ENCODE assay signal across 9 cellular contexts in genomic region chr9:33466565-33467495, GRCh38. TPM values are rescaled to one million over a fixed set of nuclear protein-coding genes. Genes with fewer than 3 reads are reported as not detected.
DNase-seq lines count a peak whose midpoint lies in the region; ATAC-seq and TF ChIP-seq lines count a peak whose summit lies in the region.
"Had no signal": no experiment of that assay in that cellular context is flagged by ENCODE, and none has a peak within 500 bp of the region (broad histone marks: within the 10 kb centered on the region; RNA-seq: fewer than 3 reads in every experiment).

No MANE protein-coding gene starts in this region.

- no peak overlapping the region for H4K91ac ChIP-seq in mesenchymal stem cell (ENCODE audit: low read length)

- no peaks in the 10 kb centered on the region for H3K27me3 Mint-ChIP-seq in activated CD4-positive, alpha-beta T cell treated with anti-CD3 and anti-CD28 coated beads, Interleukin-2, amount 10 ng/mL, durations not matched to agents 24 days and 14 days

- H2BK5ac ChIP-seq in mesenchymal stem cell (ENCODE audit: low read depth, low read length, poor library complexity, severe bottlenecking) = no peak overlapping the region

- H3K27ac ChIP-seq in mesenchymal stem cell (ENCODE audit: low read length, poor library complexity, severe bottlenecking) = no peak overlapping the region

- no peaks in the 10 kb centered on the region for H3K4me1 ChIP-seq in mesenchymal stem cell (ENCODE audit: control insufficient read depth, insufficient read depth, low read depth, low read length)

- H3K18ac ChIP-seq in mesenchymal stem cell (ENCODE audit: low read depth in 1 of 2, low read length in 2 of 2) = no peak overlapping the region

- H4K8ac ChIP-seq in mesenchymal stem cell (ENCODE audit: low read length) = no peak overlapping the region

- H2AFZ ChIP-seq in mesenchymal stem cell (ENCODE audit: low read depth, low read length) = no peak overlapping the region

- no peak for ATAC-seq in HG03135 (IDR thresholded peaks at IDR 0.05; ENCODE audit: unreplicated experiment)
- ATAC-seq in GM19455 (IDR thresholded peaks at IDR 0.05; ENCODE audit: unreplicated experiment) = no peak

- H3K9ac ChIP-seq in mesenchymal stem cell (ENCODE audit: low read length) = no peak overlapping the region

- H3K4me2 ChIP-seq in mesenchymal stem cell (ENCODE audit: low read length, poor library complexity, severe bottlenecking) = no peak overlapping the region

- no peak overlapping the region for H2AK5ac ChIP-seq in mesenchymal stem cell (ENCODE audit: low read length, severe bottlenecking)

- H3K27me3 ChIP-seq in mesenchymal stem cell (ENCODE audit: control insufficient read depth in 1 of 2, insufficient read depth in 1 of 2, low read length in 2 of 2) = no peaks in the 10 kb centered on the region

- peak; percentile 98 for TF ChIP-seq CTCF in choroid plexus epithelial cell (conservative IDR thresholded peaks at IDR 0.05; ENCODE audit: low read depth, low read length)

- no peaks in the 10 kb centered on the region for H3K9me3 ChIP-seq in mesenchymal stem cell (ENCODE audit: control insufficient read depth, low read length)

- peaks cover 41% of the 10 kb centered on the region for H3K79me1 ChIP-seq in mesenchymal stem cell (replicated peaks; ENCODE audit: low read length, poor library complexity, severe bottlenecking)

- no peak overlapping the region for H2BK120ac ChIP-seq in mesenchymal stem cell (ENCODE audit: low read depth, low read length)

- H3K4me3 ChIP-seq in choroid plexus epithelial cell (ENCODE audit: low read depth, low read length) (no peak overlapping the region), mesenchymal stem cell (ENCODE audit: insufficient read depth in 1 of 2, low read depth in 1 of 2, low read length in 2 of 2) (no peak overlapping the region)

- H3K36me3 ChIP-seq in mesenchymal stem cell (ENCODE audit: control insufficient read depth in 1 of 2, insufficient read depth in 2 of 2, low read depth in 1 of 2, low read length in 2 of 2) = peaks cover 85 to 96% of the 10 kb centered on the region in 2 experiments

- H3K23ac ChIP-seq in mesenchymal stem cell (ENCODE audit: low read length in 2 of 2) = no peak overlapping the region

- DNase-seq in GM03348 (ENCODE audit: low spot score) = peak; percentile 80
- peak; percentile 19 to 35 for DNase-seq in Kasumi-1 (lab: John Stamatoyannopoulos, UW)
- peak; percentile 94 for DNase-seq in activated CD4-positive, alpha-beta T cell treated with anti-CD3 and anti-CD28 coated beads, Interleukin-2, amount 10 ng/mL, durations not matched to agents 24 days and 14 days
- peak; percentile 63 for DNase-seq in choroid plexus epithelial cell (ENCODE audit: low read depth)
- DNase-seq in mesenchymal stem cell = peak; percentile 37
- peak; percentile 55 to 75 for DNase-seq in stimulated activated CD8-positive, alpha-beta memory T cell treated with anti-CD3 and anti-CD28 coated beads, Interleukin-7, amount 100 ng/mL, for 1 hour (ENCODE audit: low read depth in 2 of 2)

- H3K4ac ChIP-seq in mesenchymal stem cell (ENCODE audit: low read depth in 1 of 2, low read length in 2 of 2) = no peak overlapping the region

- no peak overlapping the region for H3K14ac ChIP-seq in mesenchymal stem cell (ENCODE audit: low read length in 2 of 2)

- 84% methylated on average over 23 of the region's 24 CpGs for WGBS in mesenchymal stem cell

- peaks cover 6% of the 10 kb centered on the region for H3K4me1 Mint-ChIP-seq in activated CD4-positive, alpha-beta T cell treated with anti-CD3 and anti-CD28 coated beads, Interleukin-2, amount 10 ng/mL, durations not matched to agents 24 days and 14 days

- no peak overlapping the region for H3K27ac Mint-ChIP-seq in activated CD4-positive, alpha-beta T cell treated with anti-CD3 and anti-CD28 coated beads, Interleukin-2, amount 10 ng/mL, durations not matched to agents 24 days and 14 days
- H3K27ac Mint-ChIP-seq: T-helper 1 cell treated with Interleukin-12 subunit alpha and Interleukin-12 subunit beta and Interleukin-4 antibody, amounts not matched to agents 30 μg/mL and 1 μg/mL, for 36 hours had no signal

- H3K4me3 Mint-ChIP-seq in activated CD4-positive, alpha-beta T cell treated with anti-CD3 and anti-CD28 coated beads, Interleukin-2, amount 10 ng/mL, durations not matched to agents 24 days and 14 days = no peak overlapping the region
- H3K4me3 Mint-ChIP-seq: T-helper 1 cell treated with Interleukin-12 subunit alpha and Interleukin-12 subunit beta and Interleukin-4 antibody, amounts not matched to agents 30 μg/mL and 1 μg/mL, for 36 hours had no signal

- no peaks in the 10 kb centered on the region for H3K9me3 Mint-ChIP-seq in activated CD4-positive, alpha-beta T cell treated with anti-CD3 and anti-CD28 coated beads, Interleukin-2, amount 10 ng/mL, durations not matched to agents 24 days and 14 days
- H3K9me3 Mint-ChIP-seq: T-helper 1 cell treated with Interleukin-12 subunit alpha and Interleukin-12 subunit beta and Interleukin-4 antibody, amounts not matched to agents 30 μg/mL and 1 μg/mL, for 36 hours had no signal

- no peak overlapping the region for H2BK15ac ChIP-seq in mesenchymal stem cell (ENCODE audit: low read depth, poor library complexity, severe bottlenecking)

- H3K36me3 Mint-ChIP-seq in activated CD4-positive, alpha-beta T cell treated with anti-CD3 and anti-CD28 coated beads, Interleukin-2, amount 10 ng/mL, durations not matched to agents 24 days and 14 days (ENCODE audit: low read depth) = peaks cover 77% of the 10 kb centered on the region

- H2BK12ac ChIP-seq in mesenchymal stem cell (ENCODE audit: low read length in 2 of 2) = no peak overlapping the region

- intact Hi-C loops in activated CD4-positive, alpha-beta T cell treated with anti-CD3 and anti-CD28 coated beads, Interleukin-2, amount 10 ng/mL, durations not matched to agents 24 days and 14 days (cut with micrococcal nuclease) = loop anchor here (1.0 to 2.0 kb wide), 4 partner anchors 52 to 180 kb away; no protein-coding TSS in a partner anchor

RNA-seq across cellular contexts. Expression of gene NOL6, which starts 6.9 kb away (rescaled TPM):
- total RNA-seq in activated CD4-positive, alpha-beta T cell treated with anti-CD3 and anti-CD28 coated beads, Interleukin-2, amount 10 ng/mL, durations not matched to agents 24 days and 14 days = 86.7 and 86.8 TPM in 2 replicates
- 13.2 TPM for polyA plus RNA-seq in mesenchymal stem cell (2013, experiment 1 of 2)
- polyA plus RNA-seq in mesenchymal stem cell (2013, experiment 2 of 2) = 12.8 TPM

RNA-seq across cellular contexts. Expression of gene AQP3, which starts 19.4 kb away (rescaled TPM):
- 3.2 and 4.1 TPM in 2 replicates for total RNA-seq in activated CD4-positive, alpha-beta T cell treated with anti-CD3 and anti-CD28 coated beads, Interleukin-2, amount 10 ng/mL, durations not matched to agents 24 days and 14 days
- polyA plus RNA-seq in mesenchymal stem cell (2013, experiment 1 of 2) = 1.3 TPM
- polyA plus RNA-seq in mesenchymal stem cell (2013, experiment 2 of 2) = 1.2 TPM

RNA-seq across cellular contexts. Expression of gene ANKRD18B, which starts 57.2 kb away (rescaled TPM):
- 0.65 and 1.1 TPM in 2 replicates for total RNA-seq in activated CD4-positive, alpha-beta T cell treated with anti-CD3 and anti-CD28 coated beads, Interleukin-2, amount 10 ng/mL, durations not matched to agents 24 days and 14 days
- 0.18 TPM for polyA plus RNA-seq in mesenchymal stem cell (2013, experiment 1 of 2)
- 0.79 TPM for polyA plus RNA-seq in mesenchymal stem cell (2013, experiment 2 of 2)

Comparison
In these comparisons a context has a peak if more than half of its experiments do, and no peak if none do; other contexts are left out.
1. DNase-seq: peak in every context shown above with its lines; median percentile 94 in activated CD4-positive, alpha-beta T cell treated with anti-CD3 and anti-CD28 coated beads, Interleukin-2, amount 10 ng/mL, durations not matched to agents 24 days and 14 days; 80 in GM03348; 65 in stimulated activated CD8-positive, alpha-beta memory T cell treated with anti-CD3 and anti-CD28 coated beads, Interleukin-7, amount 100 ng/mL, for 1 hour; 63 in choroid plexus epithelial cell; 37 in mesenchymal stem cell; 27 in Kasumi-1.